ENCODE assay signal across 9 cellular contexts in the genomic region with DNA sequence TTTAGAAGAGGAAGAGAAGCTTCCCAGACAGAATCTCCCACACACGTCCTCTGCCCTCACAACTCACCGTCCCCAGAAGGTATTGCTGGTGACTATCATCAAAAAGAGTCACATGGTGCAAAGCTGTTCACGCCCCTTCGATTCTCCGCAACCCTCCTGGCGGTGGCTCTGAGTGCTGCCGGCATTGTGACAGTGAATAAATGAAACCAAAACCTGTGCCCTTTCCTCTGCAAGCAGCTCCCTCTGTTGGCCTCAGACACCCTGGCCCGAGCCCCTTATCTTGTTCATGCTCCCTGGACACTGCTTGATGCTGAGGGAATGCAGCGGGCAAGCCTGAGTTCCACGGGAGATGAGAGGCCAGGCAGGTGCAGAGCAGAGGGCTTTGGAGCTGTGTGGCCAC.
A peak's percentile ranks its signal among the peaks of the same experiment; 100 is the strongest.
DNase-seq lines count a peak whose midpoint lies in the region; ATAC-seq lines count a peak whose summit lies in the region.
"Had no signal": no experiment of that assay in that cellular context is flagged by ENCODE, and none has a peak within 500 bp of the region (broad histone marks: within the 10 kb centered on the region; RNA-seq: fewer than 3 reads in every experiment).

No MANE protein-coding gene starts in this region.

- ATAC-seq in GM18909 (IDR thresholded peaks at IDR 0.05; ENCODE audit: poor library complexity, unreplicated experiment) (no peak), HG02678 (IDR thresholded peaks at IDR 0.05; ENCODE audit: unreplicated experiment) (no peak), HG03175 (IDR thresholded peaks at IDR 0.05; ENCODE audit: unreplicated experiment) (no peak)

- peak; percentile 9 for DNase-seq in GM19238 (ENCODE audit: insufficient read length, low spot score)
- peak; percentile 59 for DNase-seq in activated CD4-positive, alpha-beta T cell treated with anti-CD3 and anti-CD28 coated beads for 48 hours
- DNase-seq in central memory CD4-positive, alpha-beta T cell, result peak; percentile 27
- peak; percentile 41 for DNase-seq in stimulated activated CD4-positive, alpha-beta T cell treated with anti-CD3 and anti-CD28 coated beads, Interleukin-1b, Interleukin-23, amount 100 ng/mL, for 48 hours
- no peak for DNase-seq in NCI-H2171 (lab: John Stamatoyannopoulos, UW)
- DNase-seq: NCI-H2227 treated with DMSO at 0.1 percent for 48 hours had no signal
